ENCODE assay signal across 11 cellular contexts in genomic region chr1:108814343-108815125, GRCh38. TPM values are rescaled to one million over a fixed set of nuclear protein-coding genes. Genes with fewer than 3 reads are reported as not detected.
A peak's percentile ranks its signal among the peaks of the same experiment; 100 is the strongest.
DNase-seq lines count a peak whose midpoint lies in the region; ATAC-seq and TF ChIP-seq lines count a peak whose summit lies in the region.
"Had no signal": no experiment of that assay in that cellular context is flagged by ENCODE, and none has a peak within 500 bp of the region (broad histone marks: within the 10 kb centered on the region; RNA-seq: fewer than 3 reads in every experiment).

No MANE protein-coding gene starts in this region.

- CTCF ChIA-PET in AG04450 (lab: Charles Lee), result interaction anchor here (1.6 to 1.7 kb wide), 2 partner anchors 13 to 82 kb away, joined by 6 to 9 read pairs; no protein-coding TSS in a partner anchor
- CTCF ChIA-PET in activated CD8-positive, alpha-beta memory T cell treated with anti-CD3 and anti-CD28 coated beads, Interleukin-2, amount 10 ng/mL, durations not matched to agents 7 days and 5 days (lab: Charles Lee), result interaction anchor here (1.1 to 1.2 kb wide), 2 partner anchors 12 to 14 kb away, joined by 3 to 6 read pairs; no protein-coding TSS in a partner anchor

- H3K27ac Mint-ChIP-seq in activated CD8-positive, alpha-beta memory T cell treated with anti-CD3 and anti-CD28 coated beads, Interleukin-2, amount 10 ng/mL, durations not matched to agents 7 days and 5 days, result no peak overlapping the region

- no peak for ATAC-seq in activated CD8-positive, alpha-beta memory T cell treated with anti-CD3 and anti-CD28 coated beads, Interleukin-2, amount 10 ng/mL, durations not matched to agents 7 days and 5 days
- ATAC-seq in GM19324 (IDR thresholded peaks at IDR 0.05; ENCODE audit: low FRiP score, unreplicated experiment), result no peak

- H3K4me2 ChIP-seq in osteoblast (ENCODE audit: insufficient read depth, low read length), result peak overlapping the region; percentile 9
- H3K4me2 ChIP-seq: BLaER1 had no signal

- no peaks in the 10 kb centered on the region for H3K27me3 ChIP-seq in AG04450 (ENCODE audit: control insufficient read depth, insufficient read depth, low read length)
- no peaks in the 10 kb centered on the region for H3K27me3 ChIP-seq in osteoblast (ENCODE audit: insufficient read depth, low read length)
- H3K27me3 ChIP-seq: BLaER1 had no signal

- H3K27ac ChIP-seq in AG04450 (ENCODE audit: low read depth, low read length), result peak overlapping the region; percentile 52
- H3K27ac ChIP-seq in osteoblast (ENCODE audit: low read depth, low read length), result peak overlapping the region; percentile 99
- H3K27ac ChIP-seq: BLaER1 had no signal

- peak overlapping the region; percentile 45 for H2AFZ ChIP-seq in osteoblast (ENCODE audit: low read length)

- H3K36me3 ChIP-seq in osteoblast (ENCODE audit: insufficient read depth, low read length), result peaks cover 18% of the 10 kb centered on the region

- no peak for TF ChIP-seq CTCF in AG04450 (IDR thresholded peaks at IDR 0.05; ENCODE audit: low read depth, low read length)
- no peak for TF ChIP-seq CTCF in osteoblast (IDR thresholded peaks at IDR 0.05; ENCODE audit: extremely low read depth, low read depth, low read length)

- DNase-seq in AG04450 (ENCODE audit: low read depth, low spot score) (no peak), NCI-H82 (lab: John Stamatoyannopoulos, UW) (peak; percentile 44), fibroblast of peridontal ligament (ENCODE audit: extremely low read depth) (peak; percentile 91), osteoblast (ENCODE audit: insufficient read length, low spot score, missing footprints) (peak; percentile 46), NCI-H1930 (lab: John Stamatoyannopoulos, UW) (no peak), GDM1 (lab: John Stamatoyannopoulos, UW) (no peak)
- no peak for DNase-seq in activated CD8-positive, alpha-beta memory T cell treated with anti-CD3 and anti-CD28 coated beads, Interleukin-2, amount 10 ng/mL, durations not matched to agents 7 days and 5 days
- DNase-seq: islet precursor cell had no signal

- H3K4me3 Mint-ChIP-seq in activated CD8-positive, alpha-beta memory T cell treated with anti-CD3 and anti-CD28 coated beads, Interleukin-2, amount 10 ng/mL, durations not matched to agents 7 days and 5 days, result no peak overlapping the region

- peaks cover 9% of the 10 kb centered on the region for H3K36me3 Mint-ChIP-seq in activated CD8-positive, alpha-beta memory T cell treated with anti-CD3 and anti-CD28 coated beads, Interleukin-2, amount 10 ng/mL, durations not matched to agents 7 days and 5 days

- no peaks in the 10 kb centered on the region for H3K4me1 Mint-ChIP-seq in activated CD8-positive, alpha-beta memory T cell treated with anti-CD3 and anti-CD28 coated beads, Interleukin-2, amount 10 ng/mL, durations not matched to agents 7 days and 5 days

- no peaks in the 10 kb centered on the region for H3K9me3 Mint-ChIP-seq in activated CD8-positive, alpha-beta memory T cell treated with anti-CD3 and anti-CD28 coated beads, Interleukin-2, amount 10 ng/mL, durations not matched to agents 7 days and 5 days (ENCODE audit: low read depth)

- peaks cover 32% of the 10 kb centered on the region for H3K4me1 ChIP-seq in osteoblast (ENCODE audit: insufficient read depth, low read length)
- H3K4me1 ChIP-seq: BLaER1 had no signal

- POLR2A ChIA-PET in AG04450 (lab: Yijun Ruan, JAX), result no interaction called here

- no peaks in the 10 kb centered on the region for H3K79me2 ChIP-seq in osteoblast (ENCODE audit: insufficient read depth, low read length)

- H4K20me1 ChIP-seq in osteoblast (ENCODE audit: insufficient read depth, low read length), result no peaks in the 10 kb centered on the region
- H4K20me1 ChIP-seq: BLaER1 had no signal

- H3K27me3 Mint-ChIP-seq in activated CD8-positive, alpha-beta memory T cell treated with anti-CD3 and anti-CD28 coated beads, Interleukin-2, amount 10 ng/mL, durations not matched to agents 7 days and 5 days, result peaks cover 14% of the 10 kb centered on the region

- H3K9me3 ChIP-seq in AG04450 (ENCODE audit: control insufficient read depth, insufficient read depth, low read length) (no peaks in the 10 kb centered on the region), osteoblast (ENCODE audit: low read depth, low read length) (no peaks in the 10 kb centered on the region)
- H3K9me3 ChIP-seq: BLaER1 had no signal

- no peak overlapping the region for H3K4me3 ChIP-seq in AG04450 (ENCODE audit: low read depth, low read length)
- no peak overlapping the region for H3K4me3 ChIP-seq in osteoblast (ENCODE audit: insufficient read depth, low read length)
- H3K4me3 ChIP-seq: BLaER1 had no signal

RNA-seq across cellular contexts. Expression of gene AKNAD1, which starts 42.4 kb away (rescaled TPM):
- polyA plus RNA-seq in AG04450 (2011; rRNA removed), result 0.45 and 0.86 TPM in 2 replicates
- 0.18 and 0.26 TPM in 2 replicates for polyA minus RNA-seq in AG04450 (2011; rRNA and poly(A)+ RNA removed)
- not detected in 2 replicates for total RNA-seq in osteoblast
- not detected for total RNA-seq in activated CD8-positive, alpha-beta memory T cell treated with anti-CD3 and anti-CD28 coated beads, Interleukin-2, amount 10 ng/mL, durations not matched to agents 7 days and 5 days
- total RNA-seq: T-helper 2 cell treated with Interferon-gamma antibody and Interleukin-4, amounts not matched to agents 100 ng/mL and 5 ng/mL, for 36 hours had no signal

Comparison
In these comparisons a context has a peak if more than half of its experiments do, and no peak if none do; other contexts are left out.
1. DNase-seq: peak in NCI-H82 (single experiment), fibroblast of peridontal ligament (single experiment) and osteoblast (single experiment); none in AG04450 (single experiment), NCI-H1930 (0 of 2), GDM1 (single experiment) and activated CD8-positive, alpha-beta memory T cell treated with anti-CD3 and anti-CD28 coated beads, Interleukin-2, amount 10 ng/mL, durations not matched to agents 7 days and 5 days (single experiment).